Comparison of ENCODE assay signal across 28 cellular contexts in the genomic region with DNA sequence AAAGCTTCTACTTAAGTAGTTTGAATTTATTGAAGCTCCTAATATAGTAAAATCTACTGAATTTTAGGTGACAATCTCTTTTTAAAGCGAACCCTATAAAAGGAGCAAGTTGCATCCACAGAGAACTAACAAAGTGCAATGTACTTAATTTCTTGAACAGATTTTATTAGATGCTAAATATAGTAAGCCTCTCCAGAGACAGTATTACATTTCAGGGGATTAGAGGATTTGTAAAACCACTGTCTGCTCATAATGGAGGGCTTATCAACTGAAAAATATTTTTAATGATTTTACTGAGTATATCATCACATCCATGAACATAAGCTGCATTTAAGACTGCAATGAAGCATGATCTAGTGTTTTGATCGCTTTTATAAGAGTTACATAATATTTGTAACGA.
"Had no signal": no experiment of that assay in that cellular context is flagged by ENCODE, and none has a peak within 500 bp of the region (broad histone marks: within the 10 kb centered on the region; RNA-seq: fewer than 3 reads in every experiment).

No MANE protein-coding gene starts in this region.

- H3K27me3 ChIP-seq: brain microvascular endothelial cell, foreskin keratinocyte, pancreas, sigmoid colon, stomach, thyroid gland, upper lobe of left lung had no signal

- H3K4me3 ChIP-seq: pancreas, prostate gland, sigmoid colon, stomach, thyroid gland, upper lobe of left lung had no signal

- H3K9me3 ChIP-seq: pancreas, prostate gland, sigmoid colon, stomach, thyroid gland had no signal

- DNase-seq: activated CD4-positive, alpha-beta memory T cell treated with anti-CD3 and anti-CD28 coated beads for 36 hours; activated CD4-positive, alpha-beta T cell treated with anti-CD3 and anti-CD28 coated beads, Interleukin-2, amount 10 ng/mL, durations not matched to agents 24 days and 14 days; activated CD4-positive, CD25-positive, alpha-beta regulatory T cell treated with anti-CD3 and anti-CD28 coated beads, Interleukin-2, amount 50 U/mL, for 72 hours; activated CD8-positive, alpha-beta memory T cell treated with anti-CD3 and anti-CD28 coated beads, Interleukin-2, amount 50 U/mL, for 4 hours; activated gamma-delta T cell; activated naive CD4-positive, alpha-beta T cell treated with anti-CD3 and anti-CD28 coated beads, Interleukin-2, amount 10 ng/mL, durations not matched to agents 7 days and 5 days; activated naive CD8-positive, alpha-beta T cell treated with anti-CD3 and anti-CD28 coated beads, Interleukin-2, amount 10 ng/mL, durations not matched to agents 7 days and 5 days; activated T-cell treated with anti-CD3 and anti-CD28 coated beads, Interleukin-2, amount 50 U/mL, for 1 hour; amniotic stem cell; brain microvascular endothelial cell; cortex of kidney; foreskin keratinocyte; islet precursor cell; left cardiac atrium; mammary epithelial cell; naive thymus-derived CD4-positive, alpha-beta T cell; pancreas; retina; sigmoid colon; stimulated activated CD4-positive, alpha-beta T cell treated with anti-CD3 and anti-CD28 coated beads, Interleukin-15, amount 100 ng/mL, for 24 hours; stimulated activated CD4-positive, alpha-beta T cell treated with anti-CD3 and anti-CD28 coated beads, Interleukin-2, amount 100 ng/mL, for 24 hours; stimulated activated naive B cell treated with anti-CD40 and anti-IgM and Interleukin-4, amounts not matched to agents 10 μg/mL and 1 μg/mL and 100 μg/mL, for 72 hours; stomach; T-helper 17 cell; T1000; thyroid gland; upper lobe of left lung had no signal

- H3K36me3 ChIP-seq: brain microvascular endothelial cell, pancreas, prostate gland, sigmoid colon, stomach, thyroid gland, upper lobe of left lung had no signal

- H3K4me1 ChIP-seq: foreskin keratinocyte, pancreas, prostate gland, sigmoid colon, stomach, thyroid gland, upper lobe of left lung had no signal

- H3K27ac ChIP-seq: brain microvascular endothelial cell, foreskin keratinocyte, pancreas, prostate gland, sigmoid colon, stomach, thyroid gland, upper lobe of left lung had no signal

- ATAC-seq: foreskin keratinocyte; left cardiac atrium; naive thymus-derived CD4-positive, alpha-beta T cell; pancreas; stimulated activated naive B cell treated with anti-CD40 and anti-IgM and Interleukin-4, amounts not matched to agents 10 μg/mL and 1 μg/mL and 100 μg/mL, for 72 hours; T-helper 17 cell had no signal
